32 cellular contexts compared by ENCODE assay signal in the genomic region with DNA sequence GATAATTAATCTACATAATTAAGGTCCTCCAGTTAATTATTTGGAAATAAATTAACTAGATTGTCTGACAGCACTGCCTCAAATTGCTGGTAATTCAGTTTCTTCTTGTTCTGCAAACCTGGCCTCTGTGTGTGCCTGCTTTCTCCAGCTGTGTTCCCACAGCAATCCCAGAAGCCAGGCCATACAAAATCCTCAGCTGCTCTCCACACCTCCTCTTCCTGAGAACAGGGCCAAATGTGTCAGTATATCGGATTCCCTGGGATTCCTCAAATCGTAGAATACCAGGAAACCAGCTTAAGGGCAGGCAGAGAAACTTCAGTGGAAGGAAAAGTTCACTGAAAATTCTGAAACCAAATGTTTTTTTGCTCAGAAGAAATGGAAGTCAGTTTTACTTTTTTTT.
DNase-seq lines count a peak whose midpoint lies in the region; ATAC-seq and TF ChIP-seq lines count a peak whose summit lies in the region.
"Had no signal": no experiment of that assay in that cellular context is flagged by ENCODE, and none has a peak within 500 bp of the region (broad histone marks: within the 10 kb centered on the region; RNA-seq: fewer than 3 reads in every experiment).

No MANE protein-coding gene starts in this region.

- no peak overlapping the region for H3K4me3 Mint-ChIP-seq in endodermal cell
- H3K4me3 Mint-ChIP-seq: activated naive CD4-positive, alpha-beta T cell treated with anti-CD3 and anti-CD28 coated beads, Interleukin-2, amount 10 ng/mL, durations not matched to agents 7 days and 5 days; activated T-helper 17 cell treated with anti-CD3 and anti-CD28 coated beads, Interleukin-2, amount 50 U/mL, for 72 hours; immature natural killer cell had no signal

- no peaks in the 10 kb centered on the region for H3K4me1 ChIP-seq in endodermal cell (ENCODE audit: control insufficient read depth, insufficient read depth, low read length)
- H3K4me1 ChIP-seq: gastrocnemius medialis, sigmoid colon, SJSA1, thyroid gland, vagina had no signal

- H3K36me3 ChIP-seq in endodermal cell (ENCODE audit: control insufficient read depth, insufficient read depth, low read length): no peaks in the 10 kb centered on the region
- H3K36me3 ChIP-seq: brain microvascular endothelial cell, gastrocnemius medialis, sigmoid colon, SJSA1, thyroid gland, vagina had no signal

- H3K9me3 Mint-ChIP-seq in endodermal cell: no peaks in the 10 kb centered on the region
- H3K9me3 Mint-ChIP-seq: activated naive CD4-positive, alpha-beta T cell treated with anti-CD3 and anti-CD28 coated beads, Interleukin-2, amount 10 ng/mL, durations not matched to agents 7 days and 5 days; activated T-helper 17 cell treated with anti-CD3 and anti-CD28 coated beads, Interleukin-2, amount 50 U/mL, for 72 hours had no signal

- ATAC-seq in GM18909 (IDR thresholded peaks at IDR 0.05; ENCODE audit: poor library complexity, unreplicated experiment): no peak
- ATAC-seq: activated T-helper 17 cell treated with anti-CD3 and anti-CD28 coated beads, Interleukin-2, amount 50 U/mL, for 72 hours; gastrocnemius medialis had no signal

- H3K4me1 Mint-ChIP-seq in endodermal cell: peaks cover 7% of the 10 kb centered on the region
- H3K4me1 Mint-ChIP-seq: activated naive CD4-positive, alpha-beta T cell treated with anti-CD3 and anti-CD28 coated beads, Interleukin-2, amount 10 ng/mL, durations not matched to agents 7 days and 5 days; activated T-helper 17 cell treated with anti-CD3 and anti-CD28 coated beads, Interleukin-2, amount 50 U/mL, for 72 hours; immature natural killer cell had no signal

- no peaks in the 10 kb centered on the region for H3K27me3 Mint-ChIP-seq in endodermal cell (ENCODE audit: insufficient read depth)
- H3K27me3 Mint-ChIP-seq: activated naive CD4-positive, alpha-beta T cell treated with anti-CD3 and anti-CD28 coated beads, Interleukin-2, amount 10 ng/mL, durations not matched to agents 7 days and 5 days; activated T-helper 17 cell treated with anti-CD3 and anti-CD28 coated beads, Interleukin-2, amount 50 U/mL, for 72 hours had no signal

- 86 to 100% methylated on average over 2 of the region's 2 CpGs for WGBS in endodermal cell (ENCODE audit: insufficient coverage in 1 of 2, insufficient read length in 1 of 2), 2 experiments

- no peak overlapping the region for H3K27ac Mint-ChIP-seq in endodermal cell
- H3K27ac Mint-ChIP-seq: activated naive CD4-positive, alpha-beta T cell treated with anti-CD3 and anti-CD28 coated beads, Interleukin-2, amount 10 ng/mL, durations not matched to agents 7 days and 5 days; activated T-helper 17 cell treated with anti-CD3 and anti-CD28 coated beads, Interleukin-2, amount 50 U/mL, for 72 hours; immature natural killer cell had no signal

- in situ Hi-C loops in G401 (cut with HindIII; ENCODE audit: low sequenced_read_pairs): no loop called here

- DNase-seq in NCI-H1092 treated with DMSO at 0.1 percent for 48 hours (lab: John Stamatoyannopoulos, UW) (peak; percentile 7), NCI-H1092 (lab: John Stamatoyannopoulos, UW) (no peak), ELF-1 (ENCODE audit: low read depth, low spot score) (peak; percentile 8), NCI-H2171 treated with DMSO at 0.1 percent for 48 hours (lab: John Stamatoyannopoulos, UW) (peak; percentile 69), fibroblast of peridontal ligament (ENCODE audit: extremely low read depth) (peak; percentile 6), endodermal cell (no peak), G401 (ENCODE audit: low spot score) (no peak)
- DNase-seq: activated CD4-positive, alpha-beta T cell treated with anti-CD3 and anti-CD28 coated beads for 48 hours; activated naive CD4-positive, alpha-beta T cell treated with anti-CD3 and anti-CD28 coated beads, Interleukin-2, amount 10 ng/mL, durations not matched to agents 7 days and 5 days; amniotic stem cell; brain microvascular endothelial cell; Calu3; dorsolateral prefrontal cortex; gastrocnemius medialis; H7; hippocampal formation; immature natural killer cell; KBM-7; left cardiac atrium; NCI-H1436 treated with DMSO at 0.1 percent for 48 hours; NCI-H526; posterior cingulate gyrus; sigmoid colon; stimulated activated CD4-positive, alpha-beta T cell treated with anti-CD3 and anti-CD28 coated beads, Interleukin-4, amount 100 ng/mL, for 24 hours; T1000; thyroid gland had no signal

- H3K27me3 ChIP-seq in endodermal cell (ENCODE audit: control insufficient read depth, insufficient read depth, low read length, poor library complexity, severe bottlenecking): peaks cover 13% of the 10 kb centered on the region
- H3K27me3 ChIP-seq: brain microvascular endothelial cell, dorsolateral prefrontal cortex, gastrocnemius medialis, sigmoid colon, SJSA1, thyroid gland, vagina had no signal

- no peak overlapping the region for H3K27ac ChIP-seq in endodermal cell (ENCODE audit: low read depth, low read length)
- H3K27ac ChIP-seq: brain microvascular endothelial cell, dorsolateral prefrontal cortex, gastrocnemius medialis, HL-60, sigmoid colon, SJSA1, thyroid gland, vagina, VCaP had no signal

- H3K9me3 ChIP-seq in endodermal cell (ENCODE audit: control insufficient read depth, low read length): no peaks in the 10 kb centered on the region
- H3K9me3 ChIP-seq: gastrocnemius medialis, sigmoid colon, SJSA1, thyroid gland, vagina had no signal

- H3K4me3 ChIP-seq in endodermal cell (ENCODE audit: low read length): no peak overlapping the region
- H3K4me3 ChIP-seq: dorsolateral prefrontal cortex, gastrocnemius medialis, sigmoid colon, SJSA1, thyroid gland, vagina had no signal

- H3K9ac ChIP-seq in endodermal cell (ENCODE audit: extremely low read depth, low read length, poor library complexity, severe bottlenecking): no peak overlapping the region

- no peak for TF ChIP-seq CTCF in endodermal cell (conservative IDR thresholded peaks at IDR 0.05)

- no peaks in the 10 kb centered on the region for H3K36me3 Mint-ChIP-seq in endodermal cell (ENCODE audit: low read depth)
- H3K36me3 Mint-ChIP-seq: activated naive CD4-positive, alpha-beta T cell treated with anti-CD3 and anti-CD28 coated beads, Interleukin-2, amount 10 ng/mL, durations not matched to agents 7 days and 5 days; immature natural killer cell had no signal

Comparison
In these comparisons a context has a peak if more than half of its experiments do, and no peak if none do; other contexts are left out.
1. DNase-seq: peak in NCI-H1092 treated with DMSO at 0.1 percent for 48 hours (single experiment), ELF-1 (single experiment), NCI-H2171 treated with DMSO at 0.1 percent for 48 hours (single experiment) and fibroblast of peridontal ligament (single experiment); none in NCI-H1092 (single experiment), endodermal cell (single experiment) and G401 (single experiment).